Comparison of ENCODE assay signal across 8 cellular contexts in genomic region chr6:110682460-110682853, GRCh38.
DNase-seq lines count a peak whose midpoint lies in the region; ATAC-seq and TF ChIP-seq lines count a peak whose summit lies in the region.

No MANE protein-coding gene starts in this region.

- H3K4me3 ChIP-seq in GM23338 (no peak overlapping the region), KMS-11 (IDR thresholded peaks at IDR 0.05; ENCODE audit: insufficient read depth, low read depth, low read length) (no peak overlapping the region), Peyer's patch (no peak overlapping the region), parathyroid adenoma (ENCODE audit: low read depth, low read length) (peak overlapping the region; percentile 6)

- H3K4me1 ChIP-seq in GM23338 (ENCODE audit: insufficient read depth), result no peaks in the 10 kb centered on the region
- H3K4me1 ChIP-seq in KMS-11 (ENCODE audit: low read depth, poor library complexity, severe bottlenecking), result peaks cover 6% of the 10 kb centered on the region
- peaks cover 0 to 9% (median 0%) of the 10 kb centered on the region in 4 donors for H3K4me1 ChIP-seq in Peyer's patch
- H3K4me1 ChIP-seq in parathyroid adenoma, result peaks cover 3% of the 10 kb centered on the region

- H3K9me2 ChIP-seq in GM23338 (ENCODE audit: insufficient read depth), result no peaks in the 10 kb centered on the region

- H3K9me3 ChIP-seq in Peyer's patch, result no peaks in the 10 kb centered on the region
- no peaks in the 10 kb centered on the region for H3K9me3 ChIP-seq in parathyroid adenoma (ENCODE audit: control insufficient read depth, low read length)

- H3K27me3 ChIP-seq in GM23338 (ENCODE audit: insufficient read depth), result no peaks in the 10 kb centered on the region
- H3K27me3 ChIP-seq in KMS-11 (ENCODE audit: insufficient read depth, low read depth), result no peaks in the 10 kb centered on the region
- no peaks in the 10 kb centered on the region for H3K27me3 ChIP-seq in Peyer's patch
- no peaks in the 10 kb centered on the region for H3K27me3 ChIP-seq in parathyroid adenoma (ENCODE audit: control insufficient read depth, insufficient read depth, low read length)

- H2AFZ ChIP-seq in GM23338, result no peak overlapping the region
- H2AFZ ChIP-seq in KMS-11 (ENCODE audit: low read depth), result no peak overlapping the region
- H2AFZ ChIP-seq in parathyroid adenoma, result peak overlapping the region; percentile 51

- DNase-seq in GF-D8 (lab: John Stamatoyannopoulos, UW) (peak; percentile 84), GM23338 (ENCODE audit: low spot score) (peak; percentile 92), Peyer's patch (peak in 2 of 3 donors; percentile 74 to 82), germinal center (ENCODE audit: low spot score) (peak; percentile 74), UCSD-AML1 (lab: John Stamatoyannopoulos, UW; ENCODE audit: unreplicated experiment) (no peak)
- peak; percentile 43 for DNase-seq in activated naive CD4-positive, alpha-beta T cell treated with Interleukin-2 at 50 U/mL for 16 hours

- no peak overlapping the region for H3K27ac Mint-ChIP-seq in GM23338

- no peaks in the 10 kb centered on the region for H3K9me3 Mint-ChIP-seq in GM23338

- TF ChIP-seq POLR2A in Peyer's patch (IDR thresholded peaks at IDR 0.05), result no peak

- H3K4me2 ChIP-seq in GM23338 (no peak overlapping the region), KMS-11 (no peak overlapping the region), parathyroid adenoma (ENCODE audit: low read length) (no peak overlapping the region)

- no peaks in the 10 kb centered on the region for H3K27me3 Mint-ChIP-seq in GM23338 (ENCODE audit: insufficient read depth, low read depth, poor library complexity)

- H3K9ac ChIP-seq in KMS-11 (no peak overlapping the region), parathyroid adenoma (no peak overlapping the region)

- no peaks in the 10 kb centered on the region for H3K36me3 ChIP-seq in GM23338 (ENCODE audit: insufficient read depth)
- H3K36me3 ChIP-seq in KMS-11 (ENCODE audit: insufficient read depth), result no peaks in the 10 kb centered on the region
- H3K36me3 ChIP-seq in Peyer's patch, result no peaks in the 10 kb centered on the region
- H3K36me3 ChIP-seq in parathyroid adenoma (ENCODE audit: control insufficient read depth, insufficient read depth, low read length), result no peaks in the 10 kb centered on the region

- no peaks in the 10 kb centered on the region for H3F3A ChIP-seq in GM23338 (replicated peaks; ENCODE audit: low read depth)

- H3K36me3 Mint-ChIP-seq in GM23338 (ENCODE audit: low read depth), result no peaks in the 10 kb centered on the region

- TF ChIP-seq CTCF in GM23338 (conservative IDR thresholded peaks at IDR 0.05; ENCODE audit: low read depth in 2 of 2) (peak; percentile 87 to 88), KMS-11 (conservative IDR thresholded peaks at IDR 0.05; ENCODE audit: low read depth, low read length) (peak; percentile 63; the same call in 1 of the 2 replicates), Peyer's patch (IDR thresholded peaks at IDR 0.05) (peak; percentile 63 to 94 (median 79)), parathyroid adenoma (IDR thresholded peaks at IDR 0.05) (peak; percentile 81)

- H4K20me1 ChIP-seq in GM23338 (replicated peaks; ENCODE audit: insufficient read depth) (peaks cover 5% of the 10 kb centered on the region; the same call in 1 of the 2 replicates), KMS-11 (ENCODE audit: insufficient read depth) (no peaks in the 10 kb centered on the region)

- no peaks in the 10 kb centered on the region; the same call in 2 of the 3 replicates for H3K4me1 Mint-ChIP-seq in GM23338

- H3K4me3 Mint-ChIP-seq in GM23338, result no peak overlapping the region

- ATAC-seq in GM23338, result peak; percentile 96

- no peaks in the 10 kb centered on the region for H3K79me2 ChIP-seq in GM23338 (replicated peaks; ENCODE audit: insufficient read depth)
- H3K79me2 ChIP-seq in KMS-11 (ENCODE audit: insufficient read depth, low read depth), result no peaks in the 10 kb centered on the region
- no peaks in the 10 kb centered on the region for H3K79me2 ChIP-seq in parathyroid adenoma

- H3K27ac ChIP-seq in GM23338 (ENCODE audit: low read depth) (no peak overlapping the region), KMS-11 (no peak overlapping the region), Peyer's patch (no peak overlapping the region), parathyroid adenoma (no peak overlapping the region)

TF ChIP-seq in GM23338, 12 proteins besides CTCF, POLR2A, EP300 and RAD21:
- TF ChIP-seq ZNF462 (CRISPR knock-in tag; IDR thresholded peaks at IDR 0.05) (no peak), EZH2phosphoT487 (IDR thresholded peaks at IDR 0.05; ENCODE audit: unreplicated experiment) (no peak), NANOG (IDR thresholded peaks at IDR 0.05; ENCODE audit: borderline replicate concordance) (no peak), ZNF114 (CRISPR knock-in tag; IDR thresholded peaks at IDR 0.05) (no peak), STAT1 (IDR thresholded peaks at IDR 0.05; ENCODE audit: unreplicated experiment) (no peak), POLR2AphosphoS5 (IDR thresholded peaks at IDR 0.05; ENCODE audit: low read depth) (no peak), ETS1 (IDR thresholded peaks at IDR 0.05) (no peak), CREB1 (CRISPR knock-in tag; IDR thresholded peaks at IDR 0.05; ENCODE audit: low read depth) (no peak)
